In genomic region chr4:182492456-182492855, GRCh38 we compare ENCODE assay signal across 9 cellular contexts.
DNase-seq lines count a peak whose midpoint lies in the region; ATAC-seq and TF ChIP-seq lines count a peak whose summit lies in the region.
"Had no signal": no experiment of that assay in that cellular context is flagged by ENCODE, and none has a peak within 500 bp of the region (broad histone marks: within the 10 kb centered on the region; RNA-seq: fewer than 3 reads in every experiment).

No MANE protein-coding gene starts in this region.

- H3K23ac ChIP-seq in neuronal stem cell (ENCODE audit: low read depth, low read length, poor library complexity), result no peak overlapping the region

- H3K4me2 ChIP-seq in neuronal stem cell (ENCODE audit: insufficient read depth, low read length, poor library complexity, severe bottlenecking), result no peak overlapping the region

- no peak overlapping the region for H4K8ac ChIP-seq in neuronal stem cell (ENCODE audit: low read depth, low read length)

- H3K18ac ChIP-seq in neuronal stem cell (ENCODE audit: low read length), result no peak overlapping the region

- no peak overlapping the region for H2BK120ac ChIP-seq in neuronal stem cell (ENCODE audit: low read depth, low read length)

- H4K91ac ChIP-seq in neuronal stem cell (ENCODE audit: low read depth, low read length, poor library complexity), result no peak overlapping the region

- H3K36me3 ChIP-seq in subcutaneous abdominal adipose tissue (ENCODE audit: control insufficient read depth in 5 of 5, insufficient read depth in 5 of 5, low read length in 5 of 5) (no peaks in the 10 kb centered on the region), neuronal stem cell (replicated peaks in 1 of 2; ENCODE audit: control insufficient read depth in 2 of 2, insufficient read depth in 2 of 2, low read length in 2 of 2) (peaks cover 0 to 6% of the 10 kb centered on the region in 2 donors)
- H3K36me3 ChIP-seq: HAP-1 had no signal

- intact Hi-C loops in dorsolateral prefrontal cortex (cut with DNase I), result no loop called here

- no peaks in the 10 kb centered on the region for H3K79me1 ChIP-seq in neuronal stem cell (ENCODE audit: low read depth, low read length)

- H3K27ac ChIP-seq in coronary artery, result no peak overlapping the region
- H3K27ac ChIP-seq in subcutaneous abdominal adipose tissue (ENCODE audit: low read depth, low read length), result peak overlapping the region; percentile 72
- no peak overlapping the region for H3K27ac ChIP-seq in neuronal stem cell (replicated peaks; ENCODE audit: low read length)
- no peak overlapping the region for H3K27ac ChIP-seq in dorsolateral prefrontal cortex

- TF ChIP-seq CTCF in coronary artery (IDR thresholded peaks at IDR 0.05) (no peak), dorsolateral prefrontal cortex (IDR thresholded peaks at IDR 0.05 in 54 of 56, conservative IDR thresholded peaks at IDR 0.05 in 2 of 56; ENCODE audit: low read depth in 1 of 56, partially characterized antibody in 56 of 56) (no peak)

- no peak overlapping the region for H3K4ac ChIP-seq in neuronal stem cell (ENCODE audit: low read length)

- ATAC-seq in GM19463 (IDR thresholded peaks at IDR 0.05; ENCODE audit: unreplicated experiment), result peak; percentile 56
- peak; percentile 62 for ATAC-seq in HG03457 (IDR thresholded peaks at IDR 0.05; ENCODE audit: unreplicated experiment)
- no peak for ATAC-seq in GM21576 (IDR thresholded peaks at IDR 0.05; ENCODE audit: unreplicated experiment)

- no peaks in the 10 kb centered on the region for H3K27me3 ChIP-seq in subcutaneous abdominal adipose tissue (ENCODE audit: control insufficient read depth in 5 of 5, insufficient read depth in 4 of 5, low read length in 5 of 5)
- H3K27me3 ChIP-seq in neuronal stem cell (ENCODE audit: control insufficient read depth in 3 of 3, insufficient read depth in 3 of 3, low read depth in 1 of 3, low read length in 3 of 3), result no peaks in the 10 kb centered on the region
- peaks cover 0 to 6% (median 0%) of the 10 kb centered on the region in 45 donors for H3K27me3 ChIP-seq in dorsolateral prefrontal cortex

- H3K4me3 ChIP-seq in coronary artery (peak overlapping the region; percentile 35), subcutaneous abdominal adipose tissue (ENCODE audit: low read depth in 1 of 5, low read length in 5 of 5) (peak overlapping the region in 4 of 5 donors; percentile 13 to 45 (median 34)), neuronal stem cell (ENCODE audit: low read length in 2 of 2) (no peak overlapping the region), dorsolateral prefrontal cortex (peak overlapping the region in 7 of 59 donors; percentile 4 to 29 (median 10))
- H3K4me3 ChIP-seq: HAP-1 had no signal

- H2BK15ac ChIP-seq in neuronal stem cell (ENCODE audit: low read length), result no peak overlapping the region

- H3K9me3 ChIP-seq in subcutaneous abdominal adipose tissue (ENCODE audit: control insufficient read depth in 5 of 5, low read length in 5 of 5) (no peaks in the 10 kb centered on the region), neuronal stem cell (replicated peaks in 1 of 2; ENCODE audit: control insufficient read depth in 2 of 2, insufficient read depth in 1 of 2, low read depth in 1 of 2, low read length in 2 of 2) (peaks cover 0 to 6% of the 10 kb centered on the region in 2 donors)
- H3K9me3 ChIP-seq: HAP-1 had no signal

- H3K9ac ChIP-seq in subcutaneous abdominal adipose tissue (ENCODE audit: low read length in 5 of 5), result peak overlapping the region in 3 of 5 donors; percentile 21 to 61 (median 48)
- no peak overlapping the region for H3K9ac ChIP-seq in neuronal stem cell (ENCODE audit: low read depth, low read length, poor library complexity)

- no CpG with 5 or more reads among the region's 3 CpGs for WGBS in neuronal stem cell (ENCODE audit: extremely low coverage in 2 of 2, insufficient read length in 2 of 2, insufficient replicate concordance in 1 of 2), 2 donors

- peaks cover 0 to 16% (median 13%) of the 10 kb centered on the region in 5 donors for H3K4me1 ChIP-seq in subcutaneous abdominal adipose tissue (ENCODE audit: control insufficient read depth in 5 of 5, insufficient read depth in 5 of 5, low read length in 5 of 5)
- H3K4me1 ChIP-seq in neuronal stem cell (ENCODE audit: control insufficient read depth in 2 of 2, insufficient read depth in 1 of 2, low read depth in 1 of 2, low read length in 2 of 2), result no peaks in the 10 kb centered on the region

- no peak overlapping the region for H2AFZ ChIP-seq in neuronal stem cell (ENCODE audit: low read length)

- no peak overlapping the region for H2AK5ac ChIP-seq in neuronal stem cell (ENCODE audit: low read depth, low read length)

- DNase-seq in coronary artery (ENCODE audit: low spot score), result no peak
- DNase-seq in neuronal stem cell (ENCODE audit: low spot score), result no peak
- no peak for DNase-seq in dorsolateral prefrontal cortex
- DNase-seq: activated naive CD8-positive, alpha-beta T cell treated with anti-CD3 and anti-CD28 coated beads, Interleukin-2, amount 10 ng/mL, durations not matched to agents 7 days and 5 days had no signal

- H2BK12ac ChIP-seq in neuronal stem cell (ENCODE audit: low read length), result no peak overlapping the region

- no peak overlapping the region for H2BK5ac ChIP-seq in neuronal stem cell (ENCODE audit: low read length)

- no peak overlapping the region for H3K14ac ChIP-seq in neuronal stem cell (ENCODE audit: low read length)

Comparison
In these comparisons a context has a peak if more than half of its experiments do, and no peak if none do; other contexts are left out.
1. H3K4me3 ChIP-seq: peak in coronary artery (single experiment) and subcutaneous abdominal adipose tissue (4 of 5); none in neuronal stem cell (0 of 2).